13 cellular contexts compared by ENCODE assay signal in the genomic region with DNA sequence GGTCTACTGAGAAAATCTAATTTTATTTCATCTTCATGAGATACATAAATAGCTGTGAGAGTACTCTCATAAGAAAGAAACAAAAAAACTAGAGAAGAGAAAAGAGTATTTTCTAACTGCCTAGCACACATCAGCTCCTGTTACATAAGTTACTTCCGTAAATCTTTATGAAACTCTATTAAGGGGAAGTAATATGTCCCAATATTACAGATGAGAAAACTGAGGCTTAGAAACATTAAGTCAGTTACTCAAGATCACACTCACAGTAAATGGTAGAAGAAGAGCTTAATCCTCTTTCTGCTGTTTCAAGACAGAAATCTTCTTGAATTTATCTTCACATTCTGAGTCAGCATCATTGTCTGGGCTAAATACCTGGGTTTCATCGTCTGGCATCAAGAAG.
"Had no signal": no experiment of that assay in that cellular context is flagged by ENCODE, and none has a peak within 500 bp of the region (broad histone marks: within the 10 kb centered on the region; RNA-seq: fewer than 3 reads in every experiment).

No MANE protein-coding gene starts in this region.

- H3K27me3 ChIP-seq: ascending aorta, breast epithelium had no signal

- H3K27ac Mint-ChIP-seq: activated naive CD4-positive, alpha-beta T cell treated with anti-CD3 and anti-CD28 coated beads for 36 hours; activated T-helper 17 cell treated with anti-CD3 and anti-CD28 coated beads, Interleukin-2, amount 50 U/mL, for 72 hours; immature natural killer cell; natural killer cell; stimulated activated effector memory CD8-positive, alpha-beta T cell treated with anti-CD3 and anti-CD28 coated beads, Interleukin-12 subunit alpha, Interleukin-12 subunit beta, amount 100 ng/mL, for 72 hours had no signal

- H3K36me3 Mint-ChIP-seq: immature natural killer cell; natural killer cell; stimulated activated effector memory CD8-positive, alpha-beta T cell treated with anti-CD3 and anti-CD28 coated beads, Interleukin-12 subunit alpha, Interleukin-12 subunit beta, amount 100 ng/mL, for 72 hours had no signal

- H3K4me1 Mint-ChIP-seq: activated T-helper 17 cell treated with anti-CD3 and anti-CD28 coated beads, Interleukin-2, amount 50 U/mL, for 72 hours; immature natural killer cell; natural killer cell; stimulated activated effector memory CD8-positive, alpha-beta T cell treated with anti-CD3 and anti-CD28 coated beads, Interleukin-12 subunit alpha, Interleukin-12 subunit beta, amount 100 ng/mL, for 72 hours had no signal

- H3K4me1 ChIP-seq: ascending aorta, breast epithelium had no signal

- ATAC-seq: activated T-helper 17 cell treated with anti-CD3 and anti-CD28 coated beads, Interleukin-2, amount 50 U/mL, for 72 hours; natural killer cell; stimulated activated effector memory CD8-positive, alpha-beta T cell treated with anti-CD3 and anti-CD28 coated beads, Interleukin-12 subunit alpha, Interleukin-12 subunit beta, amount 100 ng/mL, for 72 hours had no signal

- DNase-seq: activated CD4-positive, alpha-beta T cell treated with anti-CD3 and anti-CD28 coated beads, Interleukin-2, amount 50 U/mL, for 1 hour; activated naive CD4-positive, alpha-beta T cell treated with anti-CD3 and anti-CD28 coated beads for 36 hours; activated T-cell treated with anti-CD3 and anti-CD28 coated beads for 4 hours; cerebellar nuclear complex; effector CD8-positive, alpha-beta T cell; head of caudate nucleus; immature natural killer cell; mesendoderm; natural killer cell had no signal

- H3K4me3 Mint-ChIP-seq: activated naive CD4-positive, alpha-beta T cell treated with anti-CD3 and anti-CD28 coated beads for 36 hours; activated T-helper 17 cell treated with anti-CD3 and anti-CD28 coated beads, Interleukin-2, amount 50 U/mL, for 72 hours; immature natural killer cell; natural killer cell; stimulated activated effector memory CD8-positive, alpha-beta T cell treated with anti-CD3 and anti-CD28 coated beads, Interleukin-12 subunit alpha, Interleukin-12 subunit beta, amount 100 ng/mL, for 72 hours had no signal

- H3K9me3 Mint-ChIP-seq: activated naive CD4-positive, alpha-beta T cell treated with anti-CD3 and anti-CD28 coated beads for 36 hours; activated T-helper 17 cell treated with anti-CD3 and anti-CD28 coated beads, Interleukin-2, amount 50 U/mL, for 72 hours; stimulated activated effector memory CD8-positive, alpha-beta T cell treated with anti-CD3 and anti-CD28 coated beads, Interleukin-12 subunit alpha, Interleukin-12 subunit beta, amount 100 ng/mL, for 72 hours had no signal

- H3K36me3 ChIP-seq: ascending aorta, breast epithelium had no signal

- H3K4me3 ChIP-seq: ascending aorta, breast epithelium had no signal

- H3K9me3 ChIP-seq: ascending aorta, breast epithelium had no signal
